In the genomic region with DNA sequence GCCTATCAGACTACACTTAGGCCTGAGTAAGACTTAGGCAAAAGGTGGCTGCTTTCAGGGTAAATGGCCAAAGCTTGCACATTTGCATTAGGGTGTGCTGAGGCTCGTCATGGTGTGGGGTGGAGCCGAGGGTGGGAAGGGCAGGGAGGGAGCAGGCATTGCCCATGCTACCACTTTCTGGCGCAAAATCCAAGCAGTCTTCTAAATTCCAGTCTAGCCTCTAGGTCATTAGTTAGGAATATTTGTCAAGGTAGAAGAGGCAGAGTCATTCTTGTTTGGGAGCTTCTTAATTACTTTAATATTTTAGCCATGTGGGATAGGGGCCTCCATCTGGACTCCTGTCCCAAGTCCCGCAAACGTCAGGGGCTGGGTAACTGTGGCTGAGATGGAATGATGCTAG, we compare ENCODE assay signal across 18 cellular contexts. TPM values are rescaled to one million over a fixed set of nuclear protein-coding genes. Genes with fewer than 3 reads are reported as not detected.
A peak's percentile ranks its signal among the peaks of the same experiment; 100 is the strongest.
DNase-seq lines count a peak whose midpoint lies in the region; ATAC-seq and TF ChIP-seq lines count a peak whose summit lies in the region.
"Had no signal": no experiment of that assay in that cellular context is flagged by ENCODE, and none has a peak within 500 bp of the region (broad histone marks: within the 10 kb centered on the region; RNA-seq: fewer than 3 reads in every experiment).

No MANE protein-coding gene starts in this region.

- 80 to 87% methylated on average over 3 to 5 of the region's 5 CpGs for WGBS in upper lobe of left lung, 2 donors

- H4K20me1 ChIP-seq in GM23338 (replicated peaks; ENCODE audit: insufficient read depth) = no peaks in the 10 kb centered on the region

- TF ChIP-seq POLR2A in upper lobe of left lung (IDR thresholded peaks at IDR 0.05) = no peak

- H3K4me2 ChIP-seq in GM23338 = no peak overlapping the region

- H3K27me3 Mint-ChIP-seq in GM23338 (ENCODE audit: insufficient read depth, low read depth, poor library complexity) (no peaks in the 10 kb centered on the region), glutamatergic neuron (ENCODE audit: unreplicated experiment) (peaks cover 1% of the 10 kb centered on the region)
- H3K27me3 Mint-ChIP-seq: CD4-positive, alpha-beta T cell had no signal

- H3K4me3 ChIP-seq in GM23338 = no peak overlapping the region
- no peak overlapping the region for H3K4me3 ChIP-seq in upper lobe of left lung

- H3K27ac Mint-ChIP-seq in GM23338 (no peak overlapping the region), glutamatergic neuron (ENCODE audit: unreplicated experiment) (no peak overlapping the region)
- H3K27ac Mint-ChIP-seq: CD4-positive, alpha-beta T cell had no signal

- H3K36me3 Mint-ChIP-seq in GM23338 (ENCODE audit: low read depth) = no peaks in the 10 kb centered on the region
- H3K36me3 Mint-ChIP-seq in glutamatergic neuron (ENCODE audit: unreplicated experiment) = no peaks in the 10 kb centered on the region

- H3K9me3 ChIP-seq in upper lobe of left lung = no peaks in the 10 kb centered on the region

- H3K4me1 Mint-ChIP-seq in GM23338 (peaks cover 10% of the 10 kb centered on the region; the same call in 2 of the 3 replicates), glutamatergic neuron (ENCODE audit: low read depth, unreplicated experiment) (peaks cover 25% of the 10 kb centered on the region)

- H3K27ac ChIP-seq in GM23338 (ENCODE audit: low read depth) (no peak overlapping the region), upper lobe of left lung (peak overlapping the region in 3 of 4 donors; percentile 27 to 47 (median 44))
- H3K27ac ChIP-seq: 22Rv1 had no signal

- H3K9me2 ChIP-seq in GM23338 (ENCODE audit: insufficient read depth) = no peaks in the 10 kb centered on the region

- H3K36me3 ChIP-seq in GM23338 (ENCODE audit: insufficient read depth) (no peaks in the 10 kb centered on the region), upper lobe of left lung (no peaks in the 10 kb centered on the region)

- H2AFZ ChIP-seq in GM23338 = no peak overlapping the region

- H3K4me3 Mint-ChIP-seq in GM23338 = no peak overlapping the region
- H3K4me3 Mint-ChIP-seq in glutamatergic neuron (ENCODE audit: unreplicated experiment) = no peak overlapping the region
- H3K4me3 Mint-ChIP-seq: CD4-positive, alpha-beta T cell; H9 had no signal

- ATAC-seq in GM23338 (peak; percentile 40; the same call in 2 of the 3 replicates), upper lobe of left lung (ENCODE audit: low FRiP score in 2 of 2) (no peak), GM21360 (IDR thresholded peaks at IDR 0.05; ENCODE audit: unreplicated experiment) (no peak)
- ATAC-seq: HepG2 had no signal

- no peaks in the 10 kb centered on the region for H3K27me3 ChIP-seq in GM23338 (ENCODE audit: insufficient read depth)
- H3K27me3 ChIP-seq in upper lobe of left lung = no peaks in the 10 kb centered on the region

- H3K9me3 Mint-ChIP-seq in GM23338 = no peaks in the 10 kb centered on the region
- peaks cover 4% of the 10 kb centered on the region for H3K9me3 Mint-ChIP-seq in glutamatergic neuron (ENCODE audit: unreplicated experiment)
- H3K9me3 Mint-ChIP-seq: CD4-positive, alpha-beta T cell; H9 had no signal

- H3K79me2 ChIP-seq in GM23338 (replicated peaks; ENCODE audit: insufficient read depth) = no peaks in the 10 kb centered on the region

- TF ChIP-seq EP300 in upper lobe of left lung (IDR thresholded peaks at IDR 0.05) = no peak

- H3F3A ChIP-seq in GM23338 (replicated peaks; ENCODE audit: low read depth) = no peaks in the 10 kb centered on the region

- H3K4me1 ChIP-seq in GM23338 (ENCODE audit: insufficient read depth) = no peaks in the 10 kb centered on the region
- H3K4me1 ChIP-seq in upper lobe of left lung = peaks cover 0 to 14% (median 6%) of the 10 kb centered on the region in 4 donors

- no peak for TF ChIP-seq CTCF in GM23338 (conservative IDR thresholded peaks at IDR 0.05; ENCODE audit: low read depth in 2 of 2)
- TF ChIP-seq CTCF in glutamatergic neuron (IDR thresholded peaks at IDR 0.05; ENCODE audit: partially characterized antibody, unreplicated experiment) = no peak
- TF ChIP-seq CTCF in upper lobe of left lung (IDR thresholded peaks at IDR 0.05) = no peak

- DNase-seq in DMS 273 (lab: John Stamatoyannopoulos, UW; ENCODE audit: unreplicated experiment) = peak; percentile 13
- no peak for DNase-seq in DMS 273 treated with DMSO at 0.1 percent for 48 hours (lab: John Stamatoyannopoulos, UW)
- DNase-seq in GM23338 (ENCODE audit: low spot score) = no peak
- DNase-seq in glutamatergic neuron = peak; percentile 2
- no peak for DNase-seq in upper lobe of left lung
- no peak for DNase-seq in activated effector memory CD4-positive, alpha-beta T cell treated with anti-CD3 and anti-CD28 coated beads, Interleukin-2, amount 50 U/mL, for 16 hours
- no peak for DNase-seq in NCI-H345 treated with DMSO at 0.1 percent for 48 hours (lab: John Stamatoyannopoulos, UW; ENCODE audit: unreplicated experiment)
- DNase-seq: C1 segment of cervical spinal cord; Calu3; CD4-positive, alpha-beta T cell; DMS153; DMS79 treated with DMSO at 0.1 percent for 48 hours; EL; GOT3; H9 had no signal

TF ChIP-seq in GM23338, 12 proteins besides CTCF, POLR2A, EP300 and RAD21:
- TF ChIP-seq, protein P1, sequence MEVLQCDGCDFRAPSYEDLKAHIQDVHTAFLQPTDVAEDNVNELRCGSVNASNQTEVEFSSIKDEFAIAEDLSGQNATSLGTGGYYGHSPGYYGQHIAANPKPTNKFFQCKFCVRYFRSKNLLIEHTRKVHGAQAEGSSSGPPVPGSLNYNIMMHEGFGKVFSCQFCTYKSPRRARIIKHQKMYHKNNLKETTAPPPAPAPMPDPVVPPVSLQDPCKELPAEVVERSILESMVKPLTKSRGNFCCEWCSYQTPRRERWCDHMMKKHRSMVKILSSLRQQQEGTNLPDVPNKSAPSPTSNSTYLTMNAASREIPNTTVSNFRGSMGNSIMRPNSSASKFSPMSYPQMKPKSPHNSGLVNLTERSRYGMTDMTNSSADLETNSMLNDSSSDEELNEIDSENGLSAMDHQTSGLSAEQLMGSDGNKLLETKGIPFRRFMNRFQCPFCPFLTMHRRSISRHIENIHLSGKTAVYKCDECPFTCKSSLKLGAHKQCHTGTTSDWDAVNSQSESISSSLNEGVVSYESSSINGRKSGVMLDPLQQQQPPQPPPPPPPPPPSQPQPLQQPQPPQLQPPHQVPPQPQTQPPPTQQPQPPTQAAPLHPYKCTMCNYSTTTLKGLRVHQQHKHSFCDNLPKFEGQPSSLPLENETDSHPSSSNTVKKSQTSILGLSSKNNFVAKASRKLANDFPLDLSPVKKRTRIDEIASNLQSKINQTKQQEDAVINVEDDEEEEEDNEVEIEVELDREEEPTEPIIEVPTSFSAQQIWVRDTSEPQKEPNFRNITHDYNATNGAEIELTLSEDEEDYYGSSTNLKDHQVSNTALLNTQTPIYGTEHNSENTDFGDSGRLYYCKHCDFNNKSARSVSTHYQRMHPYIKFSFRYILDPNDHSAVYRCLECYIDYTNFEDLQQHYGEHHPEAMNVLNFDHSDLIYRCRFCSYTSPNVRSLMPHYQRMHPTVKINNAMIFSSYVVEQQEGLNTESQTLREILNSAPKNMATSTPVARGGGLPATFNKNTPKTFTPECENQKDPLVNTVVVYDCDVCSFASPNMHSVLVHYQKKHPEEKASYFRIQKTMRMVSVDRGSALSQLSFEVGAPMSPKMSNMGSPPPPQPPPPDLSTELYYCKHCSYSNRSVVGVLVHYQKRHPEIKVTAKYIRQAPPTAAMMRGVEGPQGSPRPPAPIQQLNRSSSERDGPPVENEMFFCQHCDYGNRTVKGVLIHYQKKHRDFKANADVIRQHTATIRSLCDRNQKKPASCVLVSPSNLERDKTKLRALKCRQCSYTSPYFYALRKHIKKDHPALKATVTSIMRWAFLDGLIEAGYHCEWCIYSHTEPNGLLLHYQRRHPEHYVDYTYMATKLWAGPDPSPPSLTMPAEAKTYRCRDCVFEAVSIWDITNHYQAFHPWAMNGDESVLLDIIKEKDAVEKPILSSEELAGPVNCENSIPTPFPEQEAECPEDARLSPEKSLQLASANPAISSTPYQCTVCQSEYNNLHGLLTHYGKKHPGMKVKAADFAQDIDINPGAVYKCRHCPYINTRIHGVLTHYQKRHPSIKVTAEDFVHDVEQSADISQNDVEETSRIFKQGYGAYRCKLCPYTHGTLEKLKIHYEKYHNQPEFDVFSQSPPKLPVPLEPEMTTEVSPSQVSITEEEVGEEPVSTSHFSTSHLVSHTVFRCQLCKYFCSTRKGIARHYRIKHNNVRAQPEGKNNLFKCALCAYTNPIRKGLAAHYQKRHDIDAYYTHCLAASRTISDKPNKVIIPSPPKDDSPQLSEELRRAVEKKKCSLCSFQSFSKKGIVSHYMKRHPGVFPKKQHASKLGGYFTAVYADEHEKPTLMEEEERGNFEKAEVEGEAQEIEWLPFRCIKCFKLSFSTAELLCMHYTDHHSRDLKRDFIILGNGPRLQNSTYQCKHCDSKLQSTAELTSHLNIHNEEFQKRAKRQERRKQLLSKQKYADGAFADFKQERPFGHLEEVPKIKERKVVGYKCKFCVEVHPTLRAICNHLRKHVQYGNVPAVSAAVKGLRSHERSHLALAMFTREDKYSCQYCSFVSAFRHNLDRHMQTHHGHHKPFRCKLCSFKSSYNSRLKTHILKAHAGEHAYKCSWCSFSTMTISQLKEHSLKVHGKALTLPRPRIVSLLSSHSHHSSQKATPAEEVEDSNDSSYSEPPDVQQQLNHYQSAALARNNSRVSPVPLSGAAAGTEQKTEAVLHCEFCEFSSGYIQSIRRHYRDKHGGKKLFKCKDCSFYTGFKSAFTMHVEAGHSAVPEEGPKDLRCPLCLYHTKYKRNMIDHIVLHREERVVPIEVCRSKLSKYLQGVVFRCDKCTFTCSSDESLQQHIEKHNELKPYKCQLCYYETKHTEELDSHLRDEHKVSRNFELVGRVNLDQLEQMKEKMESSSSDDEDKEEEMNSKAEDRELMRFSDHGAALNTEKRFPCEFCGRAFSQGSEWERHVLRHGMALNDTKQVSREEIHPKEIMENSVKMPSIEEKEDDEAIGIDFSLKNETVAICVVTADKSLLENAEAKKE (CRISPR knock-in tag; IDR thresholded peaks at IDR 0.05) = no peak

RNA-seq across cellular contexts. Expression of a gene that starts 28.6 kb away (rescaled TPM):
- 2.0 and 3.2 TPM in 2 replicates for total RNA-seq in GM23338 (2014; rRNA removed; shearing (Covaris generic))
- polyA plus RNA-seq in GM23338 (2016; fragmentation: Nextera tagmentation; extraction: Ambion mirVana) = 0.52 and 0.81 TPM in 2 replicates
- total RNA-seq in glutamatergic neuron (ENCODE audit: unreplicated experiment) (25.8 TPM), upper lobe of left lung (10 to 100 TPM in 5 of 6 donors, 1 to 10 TPM in 1; 9.7 to 55.9 (median 20.8) TPM)
- total RNA-seq: CD4-positive, alpha-beta T cell had no signal

Comparison
In these comparisons a context has a peak if more than half of its experiments do, and no peak if none do; other contexts are left out.
1. DNase-seq: peak in DMS 273 (single experiment) and glutamatergic neuron (single experiment); none in DMS 273 treated with DMSO at 0.1 percent for 48 hours (single experiment), GM23338 (single experiment), upper lobe of left lung (0 of 2), activated effector memory CD4-positive, alpha-beta T cell treated with anti-CD3 and anti-CD28 coated beads, Interleukin-2, amount 50 U/mL, for 16 hours (single experiment) and NCI-H345 treated with DMSO at 0.1 percent for 48 hours (single experiment).